In the genomic region with DNA sequence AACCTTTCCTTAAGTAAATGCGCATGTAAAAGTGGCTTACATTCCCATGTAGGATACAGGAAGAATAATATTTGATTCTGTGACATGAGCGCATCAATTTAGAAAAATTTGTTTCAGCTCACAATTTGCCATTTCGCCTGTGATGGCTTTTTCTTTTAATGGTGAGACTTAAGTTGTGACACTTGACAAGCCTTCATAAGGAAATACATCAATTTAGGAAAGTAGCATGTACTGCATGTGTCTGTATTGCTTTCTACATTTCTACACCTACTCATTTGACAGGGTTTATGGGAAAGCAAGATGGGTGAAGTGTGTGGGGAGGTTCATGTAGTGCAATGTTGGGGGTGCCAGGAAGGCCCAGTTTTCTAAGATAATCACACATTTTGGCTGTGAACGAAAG, we compare ENCODE assay signal across 23 cellular contexts. TPM values are rescaled to one million over a fixed set of nuclear protein-coding genes. Genes with fewer than 3 reads are reported as not detected.
"Had no signal": no experiment of that assay in that cellular context is flagged by ENCODE, and none has a peak within 500 bp of the region (broad histone marks: within the 10 kb centered on the region; RNA-seq: fewer than 3 reads in every experiment).

No MANE protein-coding gene starts in this region.

- H3K9me3 ChIP-seq: breast epithelium, MG63 had no signal

- DNase-seq: activated CD4-positive, alpha-beta memory T cell treated with anti-CD3 and anti-CD28 coated beads for 36 hours; activated CD4-positive, alpha-beta T cell treated with anti-CD3 and anti-CD28 coated beads, Interleukin-2, amount 10 ng/mL, durations not matched to agents 7 days and 5 days; activated CD4-positive, CD25-positive, alpha-beta regulatory T cell; activated CD8-positive, alpha-beta memory T cell treated with anti-CD3 and anti-CD28 coated beads for 24 hours; activated naive CD4-positive, alpha-beta T cell treated with anti-CD3 and anti-CD28 coated beads, Interleukin-2, amount 50 U/mL, for 16 hours; activated T-cell treated with anti-CD3 and anti-CD28 coated beads, Interleukin-2, amount 50 U/mL, for 48 hours; aorta; caudate nucleus; MG63; NCI-H1105; NCI-H1436; NCI-H187; NCI-H2081; NCI-H446; NCI-H524; T-helper 1 cell had no signal

- H3K4me3 Mint-ChIP-seq: activated CD4-positive, alpha-beta memory T cell treated with anti-CD3 and anti-CD28 coated beads for 36 hours; activated CD4-positive, alpha-beta T cell treated with anti-CD3 and anti-CD28 coated beads, Interleukin-2, amount 10 ng/mL, durations not matched to agents 7 days and 5 days had no signal

- H3K36me3 Mint-ChIP-seq: activated CD4-positive, alpha-beta memory T cell treated with anti-CD3 and anti-CD28 coated beads for 36 hours had no signal

- H3K27ac Mint-ChIP-seq: activated CD4-positive, alpha-beta memory T cell treated with anti-CD3 and anti-CD28 coated beads for 36 hours; activated CD4-positive, alpha-beta T cell treated with anti-CD3 and anti-CD28 coated beads, Interleukin-2, amount 10 ng/mL, durations not matched to agents 7 days and 5 days; activated T-helper 2 cell treated with anti-CD3 and anti-CD28 coated beads, Interferon-gamma antibody, Interleukin-2, Interleukin-4, amounts not matched to agents 10 μg/mL and 5 μg/mL and 100 μg/mL, durations not matched to agents 14 hours and 24 hours and 36 hours had no signal

- H3K27ac ChIP-seq: breast epithelium, KMS-11, SK-N-MC, VCaP had no signal

- ATAC-seq: PC-3 had no signal

- H3K4me1 ChIP-seq: breast epithelium had no signal

- H3K4me3 ChIP-seq: breast epithelium, MG63, SK-N-MC had no signal

- H3K4me1 Mint-ChIP-seq: activated CD4-positive, alpha-beta T cell treated with anti-CD3 and anti-CD28 coated beads, Interleukin-2, amount 10 ng/mL, durations not matched to agents 7 days and 5 days had no signal

- H3K27me3 ChIP-seq: breast epithelium, MG63 had no signal

- H3K36me3 ChIP-seq: breast epithelium, MG63 had no signal

- H3K9me3 Mint-ChIP-seq: activated CD4-positive, alpha-beta memory T cell treated with anti-CD3 and anti-CD28 coated beads for 36 hours; activated CD4-positive, alpha-beta T cell treated with anti-CD3 and anti-CD28 coated beads, Interleukin-2, amount 10 ng/mL, durations not matched to agents 7 days and 5 days; activated T-helper 2 cell treated with anti-CD3 and anti-CD28 coated beads, Interferon-gamma antibody, Interleukin-2, Interleukin-4, amounts not matched to agents 10 μg/mL and 5 μg/mL and 100 μg/mL, durations not matched to agents 14 hours and 24 hours and 36 hours had no signal

RNA-seq across cellular contexts. Expression of a gene that starts 12.1 kb away (rescaled TPM):
- total RNA-seq: activated CD4-positive, alpha-beta memory T cell treated with anti-CD3 and anti-CD28 coated beads for 36 hours; activated CD4-positive, alpha-beta T cell treated with anti-CD3 and anti-CD28 coated beads, Interleukin-2, amount 10 ng/mL, durations not matched to agents 7 days and 5 days; activated T-helper 2 cell treated with anti-CD3 and anti-CD28 coated beads, Interferon-gamma antibody, Interleukin-2, Interleukin-4, amounts not matched to agents 10 μg/mL and 5 μg/mL and 100 μg/mL, durations not matched to agents 14 hours and 24 hours and 36 hours; aorta; T-helper 2 cell treated with Interferon-gamma antibody and Interleukin-4, amounts not matched to agents 100 ng/mL and 5 ng/mL, for 36 hours had no signal
